Comparison of ENCODE assay signal across 20 cellular contexts in genomic region chr3:8507496-8507895, GRCh38. TPM values are rescaled to one million over a fixed set of nuclear protein-coding genes. Genes with fewer than 3 reads are reported as not detected.
DNase-seq lines count a peak whose midpoint lies in the region; ATAC-seq, FAIRE-seq and TF ChIP-seq lines count a peak whose summit lies in the region.
"Had no signal": no experiment of that assay in that cellular context is flagged by ENCODE, and none has a peak within 500 bp of the region (broad histone marks: within the 10 kb centered on the region; RNA-seq: fewer than 3 reads in every experiment).

No MANE protein-coding gene starts in this region.

- H4K20me1 ChIP-seq in GM12878 (ENCODE audit: control insufficient read depth, insufficient read depth): no peaks in the 10 kb centered on the region
- H4K20me1 ChIP-seq in smooth muscle cell (ENCODE audit: low read depth): peaks cover 100% of the 10 kb centered on the region

- H3K4me3 ChIP-seq in GM12878 (no peak overlapping the region), smooth muscle cell (no peak overlapping the region)

- 0% methylated on average over 3 of the region's 3 CpGs for WGBS in GM12878 (ENCODE audit: insufficient coverage, insufficient replicate concordance, low lambda C conversion rate, missing lambda C conversion rate)
- 64% methylated on average over 3 of the region's 3 CpGs for WGBS in smooth muscle cell (ENCODE audit: low lambda C conversion rate)

- in situ Hi-C loops in GM12878 (cut with MboI): no loop called here

- CTCF ChIA-PET in GM12878 (lab: Yijun Ruan, JAX): no interaction called here

- RAD21 ChIA-PET in GM12878 (lab: Charles Lee; ENCODE audit: unreplicated experiment): interaction anchor here (1.4 kb wide), 1 partner anchor 18 kb away, joined by 3 read pairs; no protein-coding TSS in a partner anchor

- intact Hi-C loops in GM12878 (cut with micrococcal nuclease; ENCODE audit: unreplicated experiment): no loop called here

- SMC1A ChIA-PET in GM12878 (lab: Charles Lee; ENCODE audit: uncharacterized antibody, unreplicated experiment): interaction anchor here (1.0 to 2.3 kb wide), 3 partner anchors 8 to 10 kb away, joined by 3 to 8 read pairs (median 7); no protein-coding TSS in a partner anchor

- no peak for TF ChIP-seq EP300 in GM12878 (IDR thresholded peaks at IDR 0.05; ENCODE audit: borderline replicate concordance in 1 of 2, control insufficient read depth in 1 of 2, low read depth in 2 of 2, low read length in 2 of 2)

- H3K9me3 ChIP-seq in GM12878 (replicated peaks; ENCODE audit: control insufficient read depth, insufficient read depth, low read length) (no peaks in the 10 kb centered on the region), smooth muscle cell (replicated peaks; ENCODE audit: low read depth) (no peaks in the 10 kb centered on the region)

- TF ChIP-seq RAD21 in GM12878 (IDR thresholded peaks at IDR 0.05; ENCODE audit: insufficient read depth, low read depth, low read length): no peak

- no peaks in the 10 kb centered on the region for H3K79me2 ChIP-seq in GM12878 (ENCODE audit: control insufficient read depth, insufficient read depth, low read length)
- peaks cover 100% of the 10 kb centered on the region for H3K79me2 ChIP-seq in smooth muscle cell (ENCODE audit: low read depth)

- FAIRE-seq in GM12891 (lab: Jason Lieb, UNC) (peak; percentile 16), GM12878 (lab: Jason Lieb, UNC) (no peak), H54 (lab: Jason Lieb, UNC) (no peak)
- FAIRE-seq: endometrium had no signal

- no peak for TF ChIP-seq CTCF in GM12878 (IDR thresholded peaks at IDR 0.05 in 2 of 3, conservative IDR thresholded peaks at IDR 0.05 in 1 of 3; ENCODE audit: control insufficient read depth in 2 of 3, extremely low read depth in 1 of 3, insufficient read depth in 1 of 3, low read depth in 3 of 3, low read length in 3 of 3)
- TF ChIP-seq CTCF in smooth muscle cell (IDR thresholded peaks at IDR 0.05; ENCODE audit: borderline replicate concordance, insufficient read depth, poor library complexity, severe bottlenecking): no peak

- peak; percentile 42 for ATAC-seq in GM21723 (IDR thresholded peaks at IDR 0.05; ENCODE audit: unreplicated experiment)
- ATAC-seq in GM12878: peak; percentile 24
- no peak for ATAC-seq in GM21423 (IDR thresholded peaks at IDR 0.05; ENCODE audit: unreplicated experiment)
- ATAC-seq: HCT116, natural killer cell had no signal

- DNase-seq in GM12891 (ENCODE audit: insufficient read length, low spot score) (no peak), GM12878 (ENCODE audit: low read depth, low spot score) (no peak), smooth muscle cell (lab: John Stamatoyannopoulos, UW; ENCODE audit: unreplicated experiment) (no peak), H54 (ENCODE audit: insufficient read length, low spot score) (no peak), mesenteric fat pad (ENCODE audit: low spot score) (no peak)
- no peak for DNase-seq in stimulated activated CD4-positive, alpha-beta T cell treated with anti-CD3 and anti-CD28 coated beads, Interleukin-2, amount 100 ng/mL, for 24 hours
- DNase-seq: activated gamma-delta T cell treated with Interleukin-2 at 50 U/mL for 16 hours; DMS153; IMR-90; mesendoderm; natural killer cell; NCI-H1436 treated with DMSO at 0.1 percent for 48 hours; NCI-H748 treated with DMSO at 0.1 percent for 48 hours; SHP77 treated with DMSO at 0.1 percent for 48 hours; stimulated activated CD4-positive, alpha-beta T cell treated with anti-CD3 and anti-CD28 coated beads, Interleukin-4, amount 100 ng/mL, for 24 hours had no signal

- BruUV-seq in GM12878 (replicated peaks; lab: Mats Ljungman, UMichigan): no TSS peak

- H3K4me2 ChIP-seq in GM12878 (ENCODE audit: control insufficient read depth, insufficient read depth): peak overlapping the region; percentile 20; the same call in 1 of the 2 replicates
- H3K4me2 ChIP-seq in smooth muscle cell: peak overlapping the region; percentile 92

- POLR2A ChIA-PET in GM12878 (lab: Charles Lee): interaction anchor here (2.4 kb wide), 1 partner anchor 21 kb away, joined by 5 read pairs; no protein-coding TSS in a partner anchor

- no peaks in the 10 kb centered on the region for H3K36me3 ChIP-seq in GM12878 (ENCODE audit: control insufficient read depth in 2 of 2, insufficient read depth in 2 of 2, low read length in 1 of 2)
- H3K36me3 ChIP-seq in smooth muscle cell (ENCODE audit: low read depth): peaks cover 6% of the 10 kb centered on the region

- H2AFZ ChIP-seq in GM12878 (ENCODE audit: control insufficient read depth, low read depth, low read length) (no peak overlapping the region), smooth muscle cell (ENCODE audit: low read depth) (no peak overlapping the region)

- H3K27ac ChIP-seq in GM12878 (ENCODE audit: control insufficient read depth, insufficient read depth) (no peak overlapping the region; the same call in 1 of the 2 replicates), smooth muscle cell (ENCODE audit: low read depth) (peak overlapping the region; percentile 78)

- H3K27me3 ChIP-seq in GM12878 (replicated peaks in 1 of 2; ENCODE audit: control insufficient read depth in 2 of 2, insufficient read depth in 2 of 2, low read length in 1 of 2): no peaks in the 10 kb centered on the region
- no peaks in the 10 kb centered on the region for H3K27me3 ChIP-seq in smooth muscle cell (ENCODE audit: low read depth)

- H3K4me1 ChIP-seq in GM12878 (ENCODE audit: control insufficient read depth, insufficient read depth, low read length): peaks cover 16% of the 10 kb centered on the region
- peaks cover 18% of the 10 kb centered on the region for H3K4me1 ChIP-seq in smooth muscle cell (ENCODE audit: low read depth)

- H3K9ac ChIP-seq in GM12878 (ENCODE audit: control insufficient read depth, insufficient read depth, low read length) (no peak overlapping the region), smooth muscle cell (ENCODE audit: low read depth) (no peak overlapping the region)
- H3K9ac ChIP-seq: parathyroid adenoma had no signal

- TF ChIP-seq POLR2A in GM12891 (IDR thresholded peaks at IDR 0.05; ENCODE audit: low read depth, low read length) (no peak), GM12878 (IDR thresholded peaks at IDR 0.05; ENCODE audit: low read depth, low read length) (no peak), H54 (IDR thresholded peaks at IDR 0.05; ENCODE audit: low read depth, low read length) (no peak)

- H3F3A ChIP-seq in smooth muscle cell (ENCODE audit: low read depth): peaks cover 54% of the 10 kb centered on the region

TF ChIP-seq in GM12891, 5 proteins besides CTCF, POLR2A, EP300 and RAD21:
- TF ChIP-seq PAX5 (IDR thresholded peaks at IDR 0.05; ENCODE audit: insufficient read depth, low read length, severe bottlenecking) (no peak), POLR2AphosphoS5 (IDR thresholded peaks at IDR 0.05; ENCODE audit: low read depth, low read length) (no peak), POU2F2 (IDR thresholded peaks at IDR 0.05; ENCODE audit: low read depth, low read length) (no peak), TAF1 (IDR thresholded peaks at IDR 0.05; ENCODE audit: low read depth, low read length) (no peak), SPI1 (IDR thresholded peaks at IDR 0.05; ENCODE audit: low read depth, low read length) (no peak)

TF ChIP-seq in GM12878, 131 proteins besides CTCF, POLR2A, EP300 and RAD21:
- TF ChIP-seq CHD1 (IDR thresholded peaks at IDR 0.05; ENCODE audit: low read depth, low read length) (no peak), ETV6 (conservative IDR thresholded peaks at IDR 0.05 in 1 of 2, IDR thresholded peaks at IDR 0.05 in 1 of 2; ENCODE audit: borderline replicate concordance in 1 of 2, low read depth in 1 of 2) (no peak), SREBF2 (IDR thresholded peaks at IDR 0.05; ENCODE audit: low read length) (no peak), MTA2 (IDR thresholded peaks at IDR 0.05; ENCODE audit: low read depth) (no peak), ZBED1 (IDR thresholded peaks at IDR 0.05; ENCODE audit: borderline replicate concordance) (no peak), CEBPB (IDR thresholded peaks at IDR 0.05; ENCODE audit: borderline replicate concordance in 1 of 2, low read depth in 2 of 2, low read length in 2 of 2) (no peak), JUNB (IDR thresholded peaks at IDR 0.05) (peak; percentile 35; the same call in 1 of the 2 replicates), CHD4 (IDR thresholded peaks at IDR 0.05) (no peak), EGR1 (IDR thresholded peaks at IDR 0.05; ENCODE audit: borderline replicate concordance in 1 of 2, low read depth in 2 of 2, low read length in 2 of 2) (no peak)
- TF ChIP-seq, protein P1, sequence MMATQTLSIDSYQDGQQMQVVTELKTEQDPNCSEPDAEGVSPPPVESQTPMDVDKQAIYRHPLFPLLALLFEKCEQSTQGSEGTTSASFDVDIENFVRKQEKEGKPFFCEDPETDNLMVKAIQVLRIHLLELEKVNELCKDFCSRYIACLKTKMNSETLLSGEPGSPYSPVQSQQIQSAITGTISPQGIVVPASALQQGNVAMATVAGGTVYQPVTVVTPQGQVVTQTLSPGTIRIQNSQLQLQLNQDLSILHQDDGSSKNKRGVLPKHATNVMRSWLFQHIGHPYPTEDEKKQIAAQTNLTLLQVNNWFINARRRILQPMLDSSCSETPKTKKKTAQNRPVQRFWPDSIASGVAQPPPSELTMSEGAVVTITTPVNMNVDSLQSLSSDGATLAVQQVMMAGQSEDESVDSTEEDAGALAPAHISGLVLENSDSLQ (IDR thresholded peaks at IDR 0.05): peak; percentile 56; the same call in 1 of the 2 replicates

RNA-seq across cellular contexts. Expression of gene LMCD1, which starts 5.9 kb away (rescaled TPM):
- polyA plus RNA-seq in GM12891 (2012; ENCODE audit: low read depth, missing spikeins): 13.1 TPM
- total RNA-seq in GM12878 (2013; cell fraction: nucleolus; rRNA removed): 14.3 and 18.7 TPM in 2 replicates
- 2.5 and 3.2 TPM in 2 replicates for total RNA-seq in GM12878 (2014; rRNA removed)
- total RNA-seq in GM12878 (2014; rRNA removed; fragmentation: Illumina TruSeq; extraction: Trizol): 0.83 and 0.89 TPM in 2 replicates
- 1.7 and 1.9 TPM in 2 replicates for total RNA-seq in GM12878 (2021)
- 0.68 TPM for polyA plus RNA-seq in GM12878 (2011; ENCODE audit: low read depth)
- polyA plus RNA-seq in GM12878 (2011; rRNA removed): 4.2 and 6.4 TPM in 2 replicates
- polyA plus RNA-seq in GM12878 (2011; cell fraction: cytosol; rRNA removed): 6.5 and 7.6 TPM in 2 replicates
- 6.5 and 7.1 TPM in 2 replicates for polyA plus RNA-seq in GM12878 (2011; cell fraction: nucleus; rRNA removed)
- 2.4 and 3.3 TPM in 2 replicates for polyA plus RNA-seq in GM12878 (2012)
- 1.3 and 1.7 TPM in 2 replicates for polyA plus RNA-seq in GM12878 (2014; fragmentation: Illumina TruSeq; extraction: Trizol)
- polyA plus RNA-seq in GM12878 (2014; fragmentation: Nextera tagmentation; extraction: Ambion mirVana): under 1 TPM; 0.27 to 0.35 TPM
- polyA plus RNA-seq in GM12878 (2014; rRNA removed): 1.7 and 3.3 TPM in 2 replicates
- 1 to 10 TPM in 1 of 2 experiments, under 1 TPM in 1; 0.81 to 1.7 TPM for polyA plus RNA-seq in GM12878 (2016; fragmentation: Nextera tagmentation; extraction: Ambion mirVana)
- 1.6 and 2.0 TPM in 2 replicates for polyA minus RNA-seq in GM12878 (2011; rRNA and poly(A)+ RNA removed)
- polyA minus RNA-seq in GM12878 (2011; cell fraction: cytosol; rRNA and poly(A)+ RNA removed): 1.4 and 1.7 TPM in 2 replicates
- polyA minus RNA-seq in GM12878 (2011; cell fraction: nucleus; rRNA and poly(A)+ RNA removed): 2.2 and 3.2 TPM in 2 replicates
- total RNA-seq in smooth muscle cell: 187 and 276 TPM in 2 replicates
- polyA plus RNA-seq in smooth muscle cell: 356 and 524 TPM in 2 replicates
- total RNA-seq in mesenteric fat pad: 506 TPM
- total RNA-seq: natural killer cell had no signal
